Comparison of ENCODE assay signal across 29 cellular contexts in the genomic region with DNA sequence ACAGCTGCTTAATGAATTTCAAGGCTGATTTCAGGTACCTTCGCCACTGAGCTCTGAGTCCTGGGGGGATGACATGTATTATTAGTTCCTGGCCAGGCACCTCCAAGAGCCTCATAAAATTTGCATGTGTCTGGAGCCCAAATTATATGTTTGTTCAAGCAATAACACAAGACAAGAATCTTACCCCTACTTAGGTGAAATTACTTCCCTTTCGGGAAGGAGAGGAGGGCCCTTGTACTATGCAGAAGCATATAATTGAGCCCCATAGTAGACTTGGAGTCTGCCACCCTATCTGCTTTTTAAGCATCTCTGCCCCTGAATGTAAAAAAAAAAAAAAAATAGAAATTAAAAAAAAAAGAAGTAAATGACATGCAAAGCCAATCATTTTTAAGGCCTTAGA. TPM values are rescaled to one million over a fixed set of nuclear protein-coding genes. Genes with fewer than 3 reads are reported as not detected.
"Had no signal": no experiment of that assay in that cellular context is flagged by ENCODE, and none has a peak within 500 bp of the region (broad histone marks: within the 10 kb centered on the region; RNA-seq: fewer than 3 reads in every experiment).

No MANE protein-coding gene starts in this region.

- H3K79me2 ChIP-seq: parathyroid adenoma had no signal

- H3K9ac ChIP-seq: parathyroid adenoma had no signal

- H3K27ac Mint-ChIP-seq: mesothelial cell of epicardium; naive B cell; natural killer cell treated with Interleukin-12 subunit alpha and Interleukin-12 subunit beta and Interleukin-15 and Interleukin-18, amount 100 ng/mL, for 72 hours; progenitor cell of endocrine pancreas; stimulated activated effector memory CD8-positive, alpha-beta T cell treated with anti-CD3 and anti-CD28 coated beads, Interleukin-12 subunit alpha, Interleukin-12 subunit beta, amount 100 ng/mL, for 72 hours; type B pancreatic cell had no signal

- H3K4me3 Mint-ChIP-seq: mesothelial cell of epicardium; naive B cell; natural killer cell treated with Interleukin-12 subunit alpha and Interleukin-12 subunit beta and Interleukin-15 and Interleukin-18, amount 100 ng/mL, for 72 hours; neural crest cell; stimulated activated effector memory CD8-positive, alpha-beta T cell treated with anti-CD3 and anti-CD28 coated beads, Interleukin-12 subunit alpha, Interleukin-12 subunit beta, amount 100 ng/mL, for 72 hours; type B pancreatic cell had no signal

- H2AFZ ChIP-seq: parathyroid adenoma had no signal

- H3K27me3 ChIP-seq: dorsolateral prefrontal cortex, heart right ventricle, left lung, neutrophil, right lobe of liver, testis, tibial artery had no signal

- H3K9me3 Mint-ChIP-seq: mesothelial cell of epicardium; naive B cell; natural killer cell treated with Interleukin-12 subunit alpha and Interleukin-12 subunit beta and Interleukin-15 and Interleukin-18, amount 100 ng/mL, for 72 hours; neural crest cell; stimulated activated effector memory CD8-positive, alpha-beta T cell treated with anti-CD3 and anti-CD28 coated beads, Interleukin-12 subunit alpha, Interleukin-12 subunit beta, amount 100 ng/mL, for 72 hours; type B pancreatic cell had no signal

- H3K27ac ChIP-seq: dorsolateral prefrontal cortex, heart right ventricle, left lung, neutrophil, parathyroid adenoma, right lobe of liver, testis, tibial artery had no signal

- H3K4me1 ChIP-seq: heart right ventricle, left lung, parathyroid adenoma, testis, tibial artery had no signal

- H3K4me1 Mint-ChIP-seq: naive B cell; stimulated activated effector memory CD8-positive, alpha-beta T cell treated with anti-CD3 and anti-CD28 coated beads, Interleukin-12 subunit alpha, Interleukin-12 subunit beta, amount 100 ng/mL, for 72 hours had no signal

- H3K9me3 ChIP-seq: heart right ventricle, left lung, mucosa of descending colon, neutrophil, right lobe of liver, testis, tibial artery had no signal

- DNase-seq: dorsolateral prefrontal cortex; effector CD4-positive, alpha-beta T cell; glutamatergic neuron; heart right ventricle; hippocampal formation; left cardiac atrium; left lung; mucosa of descending colon; naive B cell; right lobe of liver; small intestine; stimulated activated CD4-positive, alpha-beta T cell treated with anti-CD3 and anti-CD28 coated beads, Interleukin-12 subunit alpha, Interleukin-12 subunit beta, amount 100 ng/mL, for 4 hours; stimulated activated CD4-positive, alpha-beta T cell treated with anti-CD3 and anti-CD28 coated beads, Interleukin-1b, Interleukin-23, amount 100 ng/mL, for 48 hours; stimulated activated CD4-positive, alpha-beta T cell treated with anti-CD3 and anti-CD28 coated beads, Interleukin-4, amount 100 ng/mL, for 1 hour; stimulated activated naive CD8-positive, alpha-beta T cell treated with anti-CD3 and anti-CD28 coated beads, Interleukin-15, Interleukin-2, amounts not matched to agents 100 U/mL and 50 U/mL, for 24 hours; substantia nigra; testis; tibial artery had no signal

- H3K36me3 ChIP-seq: heart right ventricle, left lung, neutrophil, right lobe of liver, tibial artery had no signal

- H3K36me3 Mint-ChIP-seq: mesothelial cell of epicardium; naive B cell; natural killer cell treated with Interleukin-12 subunit alpha and Interleukin-12 subunit beta and Interleukin-15 and Interleukin-18, amount 100 ng/mL, for 72 hours; stimulated activated effector memory CD8-positive, alpha-beta T cell treated with anti-CD3 and anti-CD28 coated beads, Interleukin-12 subunit alpha, Interleukin-12 subunit beta, amount 100 ng/mL, for 72 hours; type B pancreatic cell had no signal

- H3K4me3 ChIP-seq: dorsolateral prefrontal cortex, heart right ventricle, left lung, mucosa of descending colon, right lobe of liver, testis, tibial artery had no signal

RNA-seq across cellular contexts. Expression of gene TAL2, which starts 19.1 kb away (rescaled TPM):
- total RNA-seq: heart right ventricle; lower leg skin; lung microvascular endothelial cell; natural killer cell treated with Interleukin-12 subunit alpha and Interleukin-12 subunit beta and Interleukin-15 and Interleukin-18, amount 100 ng/mL, for 72 hours; testis had no signal
- polyA plus RNA-seq: urinary bladder had no signal
